In the genomic region with DNA sequence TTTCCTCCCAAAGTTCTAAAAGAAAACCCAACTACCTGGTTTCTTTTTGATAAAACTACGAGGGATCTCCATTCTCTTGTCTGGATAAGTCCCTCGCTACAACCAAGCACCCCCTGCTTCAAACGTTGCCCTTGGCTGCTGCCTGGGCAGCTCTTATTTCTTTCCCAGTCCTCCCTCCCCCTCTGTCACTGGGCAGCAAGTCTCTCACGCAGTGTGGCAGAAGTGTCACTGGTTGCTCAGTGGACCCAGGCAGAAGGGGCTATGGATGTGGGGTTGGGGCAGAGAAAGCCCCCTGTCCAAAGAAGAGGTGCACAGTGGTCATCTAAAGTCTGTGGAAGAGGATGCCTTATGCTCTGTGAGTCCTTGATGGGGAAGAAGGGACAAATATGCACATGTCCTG, we compare ENCODE assay signal across 26 cellular contexts. TPM values are rescaled to one million over a fixed set of nuclear protein-coding genes. Genes with fewer than 3 reads are reported as not detected.
"Had no signal": no experiment of that assay in that cellular context is flagged by ENCODE, and none has a peak within 500 bp of the region (broad histone marks: within the 10 kb centered on the region; RNA-seq: fewer than 3 reads in every experiment).

No MANE protein-coding gene starts in this region.

- H3K4me3 Mint-ChIP-seq: natural killer cell treated with Interleukin-12 subunit alpha and Interleukin-12 subunit beta and Interleukin-15 and Interleukin-18, amount 100 ng/mL, for 72 hours; neural progenitor cell; stimulated activated memory B cell treated with anti-CD40 and anti-IgM and Interleukin-4, amounts not matched to agents 10 μg/mL and 1 μg/mL and 100 μg/mL, for 72 hours; stimulated activated naive CD8-positive, alpha-beta T cell treated with anti-CD3 and anti-CD28 coated beads, Interleukin-15, Interleukin-2, amounts not matched to agents 100 ng/mL and 50 ng/mL, for 24 hours had no signal

- H3K4me3 ChIP-seq: gastrocnemius medialis, heart right ventricle, left ventricle myocardium inferior, lower lobe of right lung, neural progenitor cell, prostate gland, spleen, tibial artery, upper lobe of left lung, uterus had no signal

- DNase-seq: effector CD8-positive, alpha-beta T cell; gastrocnemius medialis; heart right ventricle; hypothalamus; left ventricle myocardium inferior; lower lobe of right lung; mesenchymal stem cell; midbrain; occipital lobe; stimulated activated CD4-positive, alpha-beta T cell treated with anti-CD3 and anti-CD28 coated beads, Interleukin-15, amount 100 ng/mL, for 24 hours; stimulated activated CD4-positive, alpha-beta T cell treated with anti-CD3 and anti-CD28 coated beads, Interleukin-1b, Interleukin-23, amount 100 ng/mL, for 48 hours; stimulated activated CD4-positive, alpha-beta T cell treated with anti-CD3 and anti-CD28 coated beads, Interleukin-4, amount 100 ng/mL, for 24 hours; tibial artery; uterus had no signal

- H3K4me1 ChIP-seq: gastrocnemius medialis, heart right ventricle, left ventricle myocardium inferior, lower lobe of right lung, parathyroid adenoma, spleen, upper lobe of left lung, uterus had no signal

- H3K36me3 ChIP-seq: gastrocnemius medialis, heart right ventricle, left ventricle myocardium inferior, lower lobe of right lung, neural progenitor cell, prostate gland, spleen, tibial artery, upper lobe of left lung, uterus had no signal

- H3K27me3 ChIP-seq: gastrocnemius medialis, upper lobe of left lung, uterus had no signal

- ATAC-seq: esophagus mucosa; gastrocnemius medialis; heart right ventricle; lower lobe of right lung; sciatic nerve; stimulated activated memory B cell treated with anti-CD40 and anti-IgM and Interleukin-4, amounts not matched to agents 10 μg/mL and 1 μg/mL and 100 μg/mL, for 72 hours had no signal

- H3K4me1 Mint-ChIP-seq: stimulated activated memory B cell treated with anti-CD40 and anti-IgM and Interleukin-4, amounts not matched to agents 10 μg/mL and 1 μg/mL and 100 μg/mL, for 72 hours had no signal

- H3K9me3 Mint-ChIP-seq: natural killer cell treated with Interleukin-12 subunit alpha and Interleukin-12 subunit beta and Interleukin-15 and Interleukin-18, amount 100 ng/mL, for 72 hours; neural progenitor cell; stimulated activated memory B cell treated with anti-CD40 and anti-IgM and Interleukin-4, amounts not matched to agents 10 μg/mL and 1 μg/mL and 100 μg/mL, for 72 hours; stimulated activated naive CD8-positive, alpha-beta T cell treated with anti-CD3 and anti-CD28 coated beads, Interleukin-15, Interleukin-2, amounts not matched to agents 100 ng/mL and 50 ng/mL, for 24 hours had no signal

- H3K27ac Mint-ChIP-seq: natural killer cell treated with Interleukin-12 subunit alpha and Interleukin-12 subunit beta and Interleukin-15 and Interleukin-18, amount 100 ng/mL, for 72 hours; neural progenitor cell; stimulated activated memory B cell treated with anti-CD40 and anti-IgM and Interleukin-4, amounts not matched to agents 10 μg/mL and 1 μg/mL and 100 μg/mL, for 72 hours; stimulated activated naive CD8-positive, alpha-beta T cell treated with anti-CD3 and anti-CD28 coated beads, Interleukin-15, Interleukin-2, amounts not matched to agents 100 ng/mL and 50 ng/mL, for 24 hours had no signal

- H3K36me3 Mint-ChIP-seq: natural killer cell treated with Interleukin-12 subunit alpha and Interleukin-12 subunit beta and Interleukin-15 and Interleukin-18, amount 100 ng/mL, for 72 hours; neural progenitor cell; stimulated activated memory B cell treated with anti-CD40 and anti-IgM and Interleukin-4, amounts not matched to agents 10 μg/mL and 1 μg/mL and 100 μg/mL, for 72 hours had no signal

- H3K27ac ChIP-seq: gastrocnemius medialis, heart right ventricle, left ventricle myocardium inferior, lower lobe of right lung, neural progenitor cell, parathyroid adenoma, prostate gland, spleen, tibial artery, upper lobe of left lung, uterus had no signal

- H3K9me3 ChIP-seq: gastrocnemius medialis, lower lobe of right lung, prostate gland, spleen, tibial artery, uterus had no signal

RNA-seq across cellular contexts. Expression of a gene that starts 7.2 kb away (rescaled TPM):
- total RNA-seq: dermis microvascular lymphatic vessel endothelial cell; esophagus mucosa; fibroblast of villous mesenchyme; heart right ventricle; left ventricle myocardium inferior; lower lobe of right lung; natural killer cell treated with Interleukin-12 subunit alpha and Interleukin-12 subunit beta and Interleukin-15 and Interleukin-18, amount 100 ng/mL, for 72 hours; occipital lobe; sciatic nerve; upper lobe of left lung had no signal
